12 cellular contexts compared by ENCODE assay signal in genomic region chr16:70601576-70602575, GRCh38.
"Had no signal": no experiment of that assay in that cellular context is flagged by ENCODE, and none has a peak within 500 bp of the region (broad histone marks: within the 10 kb centered on the region; RNA-seq: fewer than 3 reads in every experiment).

No MANE protein-coding gene starts in this region.

- H3K4me1 ChIP-seq: esophagus muscularis mucosa, stomach had no signal

- ATAC-seq: gastrocnemius medialis had no signal

- H3K27me3 ChIP-seq: esophagus muscularis mucosa, gastrocnemius medialis, ovary, stomach had no signal

- H3K27ac ChIP-seq: esophagus muscularis mucosa, ovary, stomach, thoracic aorta had no signal

- H3K36me3 ChIP-seq: esophagus muscularis mucosa, gastrocnemius medialis, ovary, stomach, thoracic aorta had no signal

- H3K4me3 ChIP-seq: esophagus muscularis mucosa, gastrocnemius medialis, ovary, stomach, thoracic aorta had no signal

- DNase-seq: activated B cell treated with CpG ODN at 0.5 μM for 24 hours; activated effector memory CD4-positive, alpha-beta T cell treated with Interleukin-2 at 50 U/mL for 16 hours; activated T-cell treated with anti-CD3 and anti-CD28 coated beads, Interleukin-2, amount 50 U/mL, for 1 hour; amniotic stem cell; gastrocnemius medialis; kidney; ovary; stimulated activated CD4-positive, alpha-beta T cell treated with anti-CD3 and anti-CD28 coated beads, Interleukin-15, amount 100 ng/mL, for 24 hours; stimulated activated CD4-positive, alpha-beta T cell treated with anti-CD3 and anti-CD28 coated beads, Interleukin-4, amount 100 ng/mL, for 4 hours; stomach had no signal

- H3K9me3 ChIP-seq: esophagus muscularis mucosa, gastrocnemius medialis, ovary, stomach, thoracic aorta had no signal
